19 cellular contexts compared by ENCODE assay signal in the genomic region with DNA sequence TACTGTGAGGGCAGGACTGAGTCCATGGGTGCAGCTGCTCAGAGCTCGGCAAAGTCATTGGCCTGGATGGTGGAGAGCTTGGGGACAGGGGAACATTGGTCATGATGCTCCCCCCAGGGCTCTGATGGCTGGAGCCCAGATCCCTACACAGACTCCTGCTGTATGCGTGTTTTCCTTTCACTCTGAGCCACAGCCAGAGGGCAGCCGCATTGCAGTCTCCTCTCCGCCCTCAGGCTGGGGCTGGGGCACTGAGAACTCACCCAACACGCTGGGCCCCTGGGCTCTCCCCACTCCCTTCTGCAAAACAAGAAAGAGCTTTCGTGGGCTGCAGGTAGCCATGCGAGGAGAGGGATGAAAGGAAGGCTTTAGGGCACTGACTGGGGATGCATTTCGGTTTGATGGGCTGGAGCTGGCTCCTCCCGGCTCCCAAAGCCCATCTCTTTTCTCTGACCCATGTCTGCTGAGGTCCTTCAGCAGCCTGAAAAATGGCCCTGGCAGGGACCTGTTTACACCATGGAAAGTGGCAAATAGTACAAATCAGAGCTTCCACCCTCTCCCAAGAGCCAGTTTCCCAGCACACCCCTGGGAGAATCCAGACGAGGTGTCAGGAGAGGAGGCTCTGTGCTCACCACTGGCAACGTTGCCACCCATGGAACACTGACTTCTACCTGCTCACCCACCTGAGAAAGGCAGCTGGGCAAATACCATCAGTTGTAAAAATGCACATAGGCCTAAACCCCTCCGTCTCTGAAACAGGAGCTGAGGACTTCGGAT. TPM values are rescaled to one million over a fixed set of nuclear protein-coding genes. Genes with fewer than 3 reads are reported as not detected.
A peak's percentile ranks its signal among the peaks of the same experiment; 100 is the strongest.
DNase-seq lines count a peak whose midpoint lies in the region; ATAC-seq lines count a peak whose summit lies in the region.
"Had no signal": no experiment of that assay in that cellular context is flagged by ENCODE, and none has a peak within 500 bp of the region (broad histone marks: within the 10 kb centered on the region; RNA-seq: fewer than 3 reads in every experiment).

No MANE protein-coding gene starts in this region.

- peak overlapping the region; percentile 86 for H3K27ac ChIP-seq in angular gyrus (ENCODE audit: low read depth, low read length)
- H3K27ac ChIP-seq: heart left ventricle, PC-9, thoracic aorta had no signal

- H3K27me3 ChIP-seq in H7 (ENCODE audit: control insufficient read depth, insufficient read depth, low read length), result no peaks in the 10 kb centered on the region
- H3K27me3 ChIP-seq: heart left ventricle had no signal

- in situ Hi-C loops in G401 (cut with HindIII; ENCODE audit: low sequenced_read_pairs), result no loop called here

- H3K36me3 ChIP-seq in H7 (replicated peaks; ENCODE audit: control insufficient read depth, insufficient read depth, low read length), result no peaks in the 10 kb centered on the region

- no peak overlapping the region for H3K4me3 ChIP-seq in H7 (ENCODE audit: insufficient read depth, low read depth, low read length)
- H3K4me3 ChIP-seq: heart left ventricle, lung, PC-9, thoracic aorta had no signal

- DNase-seq in G401 (ENCODE audit: low spot score), result peak; percentile 69
- peak; percentile 69 for DNase-seq in inferior parietal cortex (ENCODE audit: extremely low spot score)
- peak; percentile 83 for DNase-seq in putamen (ENCODE audit: low spot score)
- no peak for DNase-seq in H7
- DNase-seq: activated CD4-positive, CD25-positive, alpha-beta regulatory T cell; activated CD8-positive, alpha-beta memory T cell treated with anti-CD3 and anti-CD28 coated beads for 24 hours; DND-41; heart left ventricle; immature natural killer cell; naive thymus-derived CD4-positive, alpha-beta T cell; NCI-H187 treated with DMSO at 0.1 percent for 48 hours; NCI-H226; PC-9; stimulated activated CD4-positive, alpha-beta T cell treated with anti-CD3 and anti-CD28 coated beads, Interleukin-12 subunit alpha, Interleukin-12 subunit beta, amount 100 ng/mL, for 4 hours had no signal

- ATAC-seq in GM18867 (IDR thresholded peaks at IDR 0.05; ENCODE audit: unreplicated experiment) (no peak), GM19328 (IDR thresholded peaks at IDR 0.05; ENCODE audit: unreplicated experiment) (no peak)
- ATAC-seq: heart left ventricle; naive thymus-derived CD4-positive, alpha-beta T cell had no signal

RNA-seq across cellular contexts. Expression of a gene that starts 43.9 kb away (rescaled TPM):
- 170 and 181 TPM in 2 replicates for total RNA-seq in G401 (2014; rRNA removed; shearing (Covaris generic))
- 46.8 and 60.4 TPM in 2 replicates for total RNA-seq in H7 (2014; rRNA removed; shearing (Covaris generic))
